Comparison of ENCODE assay signal across 20 cellular contexts in the genomic region with DNA sequence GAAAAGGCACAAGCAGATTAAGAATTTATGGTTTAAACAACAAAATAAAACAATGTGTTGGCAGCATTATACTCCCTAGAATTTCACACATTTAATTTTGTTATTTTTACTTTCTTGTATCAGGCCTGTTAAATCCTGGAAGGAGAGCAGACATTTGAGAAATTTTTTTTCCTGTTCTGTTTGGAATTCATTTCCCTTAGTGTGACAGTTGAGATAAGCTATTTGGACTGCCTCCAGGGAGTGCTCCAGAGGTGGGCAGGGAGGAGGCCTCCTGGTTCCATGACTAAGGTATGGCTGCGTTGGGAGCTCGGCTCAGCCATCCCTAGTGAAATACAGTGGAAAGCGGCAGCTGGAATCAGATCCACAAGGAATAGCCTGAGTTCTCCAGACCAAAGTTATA.
DNase-seq lines count a peak whose midpoint lies in the region; ATAC-seq, FAIRE-seq and TF ChIP-seq lines count a peak whose summit lies in the region.
"Had no signal": no experiment of that assay in that cellular context is flagged by ENCODE, and none has a peak within 500 bp of the region (broad histone marks: within the 10 kb centered on the region; RNA-seq: fewer than 3 reads in every experiment).

No MANE protein-coding gene starts in this region.

- no peak overlapping the region for H3K27ac Mint-ChIP-seq in activated T-helper 1 cell treated with anti-CD3 and anti-CD28 coated beads, Interleukin-12 subunit alpha, Interleukin-12 subunit beta, Interleukin-2, Interleukin-4 antibody, amounts not matched to agents 30 ng/mL and 10 ng/mL and 1 ng/mL, durations not matched to agents 14 hours and 24 hours and 36 hours
- H3K27ac Mint-ChIP-seq: activated CD4-positive, alpha-beta T cell treated with anti-CD3 and anti-CD28 coated beads, Interleukin-2, amount 10 ng/mL, durations not matched to agents 24 days and 14 days; CD8-positive, alpha-beta T cell; endodermal cell; neural progenitor cell had no signal

- H3K4me1 ChIP-seq in right cardiac atrium (ENCODE audit: control insufficient read depth, insufficient read depth, low read length) (peaks cover 3% of the 10 kb centered on the region), HAP-1 (no peaks in the 10 kb centered on the region)
- H3K4me1 ChIP-seq: suprapubic skin had no signal

- H3K9me3 Mint-ChIP-seq in activated T-helper 1 cell treated with anti-CD3 and anti-CD28 coated beads, Interleukin-12 subunit alpha, Interleukin-12 subunit beta, Interleukin-2, Interleukin-4 antibody, amounts not matched to agents 30 ng/mL and 10 ng/mL and 1 ng/mL, durations not matched to agents 14 hours and 24 hours and 36 hours, result no peaks in the 10 kb centered on the region
- H3K9me3 Mint-ChIP-seq: CD8-positive, alpha-beta T cell; endodermal cell; neural progenitor cell had no signal

- ATAC-seq in right cardiac atrium (peak; percentile 25 to 65), esophagus mucosa (no peak)
- ATAC-seq: CD8-positive, alpha-beta T cell; HCT116 had no signal

- intact Hi-C loops in right cardiac atrium (cut with DNase I), result no loop called here
- intact Hi-C loops in cardiac septum (cut with DNase I), result no loop called here
- intact Hi-C loops in activated T-helper 1 cell treated with anti-CD3 and anti-CD28 coated beads, Interleukin-12 subunit alpha, Interleukin-12 subunit beta, Interleukin-2, Interleukin-4 antibody, amounts not matched to agents 30 ng/mL and 10 ng/mL and 1 ng/mL, durations not matched to agents 14 hours and 24 hours and 36 hours (cut with micrococcal nuclease), result no loop called here

- H3K4me3 Mint-ChIP-seq in activated T-helper 1 cell treated with anti-CD3 and anti-CD28 coated beads, Interleukin-12 subunit alpha, Interleukin-12 subunit beta, Interleukin-2, Interleukin-4 antibody, amounts not matched to agents 30 ng/mL and 10 ng/mL and 1 ng/mL, durations not matched to agents 14 hours and 24 hours and 36 hours, result no peak overlapping the region
- H3K4me3 Mint-ChIP-seq: activated CD4-positive, alpha-beta T cell treated with anti-CD3 and anti-CD28 coated beads, Interleukin-2, amount 10 ng/mL, durations not matched to agents 24 days and 14 days; CD8-positive, alpha-beta T cell; endodermal cell; neural progenitor cell had no signal

- no peak for TF ChIP-seq CTCF in bronchial epithelial cell (IDR thresholded peaks at IDR 0.05; ENCODE audit: insufficient read depth, low read length, severe bottlenecking)
- TF ChIP-seq CTCF in coronary artery (IDR thresholded peaks at IDR 0.05), result no peak

- in situ Hi-C loops in HAP-1 (cut with MboI; ENCODE audit: low sequenced_read_pairs), result no loop called here

- H3K27me3 Mint-ChIP-seq in activated T-helper 1 cell treated with anti-CD3 and anti-CD28 coated beads, Interleukin-12 subunit alpha, Interleukin-12 subunit beta, Interleukin-2, Interleukin-4 antibody, amounts not matched to agents 30 ng/mL and 10 ng/mL and 1 ng/mL, durations not matched to agents 14 hours and 24 hours and 36 hours (ENCODE audit: insufficient read depth), result peaks cover 24% of the 10 kb centered on the region

- FAIRE-seq in bronchial epithelial cell (lab: Jason Lieb, UNC), result no peak

- H3K4me3 ChIP-seq in right cardiac atrium (ENCODE audit: low read length) (no peak overlapping the region), bronchial epithelial cell (ENCODE audit: low read depth, low read length) (no peak overlapping the region), HAP-1 (no peak overlapping the region), coronary artery (no peak overlapping the region)
- H3K4me3 ChIP-seq: neural progenitor cell, suprapubic skin had no signal

- no peaks in the 10 kb centered on the region for H3K27me3 ChIP-seq in right cardiac atrium (ENCODE audit: control insufficient read depth, insufficient read depth)
- H3K27me3 ChIP-seq in bronchial epithelial cell (ENCODE audit: control insufficient read depth, insufficient read depth, low read length), result no peaks in the 10 kb centered on the region
- H3K27me3 ChIP-seq in HAP-1 (ENCODE audit: low read depth), result no peaks in the 10 kb centered on the region
- H3K27me3 ChIP-seq: neural progenitor cell, suprapubic skin had no signal

- WGBS in right cardiac atrium, result 62% methylated on average over 3 of the region's 3 CpGs

- DNase-seq in right cardiac atrium (no peak), cardiac septum (ENCODE audit: low spot score) (no peak), bronchial epithelial cell (ENCODE audit: low read depth) (peak; percentile 51), left kidney (ENCODE audit: low read depth, low spot score) (peak; percentile 20), HAP-1 (ENCODE audit: low spot score in 2 of 2) (no peak), coronary artery (ENCODE audit: low spot score) (no peak)
- DNase-seq in activated T-helper 1 cell treated with anti-CD3 and anti-CD28 coated beads, Interleukin-12 subunit alpha, Interleukin-12 subunit beta, Interleukin-2, Interleukin-4 antibody, amounts not matched to agents 30 ng/mL and 10 ng/mL and 1 ng/mL, durations not matched to agents 14 hours and 24 hours and 36 hours (ENCODE audit: low spot score), result no peak
- DNase-seq: activated CD4-positive, alpha-beta T cell treated with anti-CD3 and anti-CD28 coated beads, Interleukin-2, amount 10 ng/mL, durations not matched to agents 24 days and 14 days; activated effector memory CD4-positive, alpha-beta T cell treated with Interleukin-2 at 50 U/mL for 16 hours; CD8-positive, alpha-beta T cell; DMS79 treated with DMSO at 0.1 percent for 48 hours; endodermal cell; kidney glomerular epithelial cell; NCI-H1436 treated with DMSO at 0.1 percent for 48 hours; NCI-H446; RPMI8226 had no signal

- H3K9me3 ChIP-seq in right cardiac atrium (ENCODE audit: control insufficient read depth, low read length), result no peaks in the 10 kb centered on the region
- H3K9me3 ChIP-seq in HAP-1, result no peaks in the 10 kb centered on the region
- H3K9me3 ChIP-seq: suprapubic skin had no signal

- H3K36me3 Mint-ChIP-seq in activated T-helper 1 cell treated with anti-CD3 and anti-CD28 coated beads, Interleukin-12 subunit alpha, Interleukin-12 subunit beta, Interleukin-2, Interleukin-4 antibody, amounts not matched to agents 30 ng/mL and 10 ng/mL and 1 ng/mL, durations not matched to agents 14 hours and 24 hours and 36 hours (ENCODE audit: low read depth), result no peaks in the 10 kb centered on the region
- H3K36me3 Mint-ChIP-seq: CD8-positive, alpha-beta T cell; neural progenitor cell had no signal

- no peaks in the 10 kb centered on the region for H3K4me1 Mint-ChIP-seq in activated T-helper 1 cell treated with anti-CD3 and anti-CD28 coated beads, Interleukin-12 subunit alpha, Interleukin-12 subunit beta, Interleukin-2, Interleukin-4 antibody, amounts not matched to agents 30 ng/mL and 10 ng/mL and 1 ng/mL, durations not matched to agents 14 hours and 24 hours and 36 hours (ENCODE audit: low read depth)
- H3K4me1 Mint-ChIP-seq: activated CD4-positive, alpha-beta T cell treated with anti-CD3 and anti-CD28 coated beads, Interleukin-2, amount 10 ng/mL, durations not matched to agents 24 days and 14 days had no signal

- H3K27ac ChIP-seq in right cardiac atrium (ENCODE audit: low read length) (no peak overlapping the region), coronary artery (no peak overlapping the region)
- H3K27ac ChIP-seq: neural progenitor cell, suprapubic skin had no signal

- H3K36me3 ChIP-seq in bronchial epithelial cell (ENCODE audit: control insufficient read depth, insufficient read depth, low read length) (no peaks in the 10 kb centered on the region), HAP-1 (replicated peaks) (no peaks in the 10 kb centered on the region)
- H3K36me3 ChIP-seq: neural progenitor cell, suprapubic skin had no signal

Comparison
In these comparisons a context has a peak if more than half of its experiments do, and no peak if none do; other contexts are left out.
1. DNase-seq: peak in bronchial epithelial cell (single experiment) and left kidney (single experiment); none in right cardiac atrium (0 of 3), cardiac septum (single experiment), HAP-1 (0 of 2), activated T-helper 1 cell treated with anti-CD3 and anti-CD28 coated beads, Interleukin-12 subunit alpha, Interleukin-12 subunit beta, Interleukin-2, Interleukin-4 antibody, amounts not matched to agents 30 ng/mL and 10 ng/mL and 1 ng/mL, durations not matched to agents 14 hours and 24 hours and 36 hours (single experiment) and coronary artery (single experiment).